8 cellular contexts compared by ENCODE assay signal in genomic region chr13:48769107-48769704, GRCh38.
A peak's percentile ranks its signal among the peaks of the same experiment; 100 is the strongest.
DNase-seq lines count a peak whose midpoint lies in the region; FAIRE-seq lines count a peak whose summit lies in the region.

No MANE protein-coding gene starts in this region.

- no peak overlapping the region for H2BK120ac ChIP-seq in trophoblast cell (ENCODE audit: insufficient read depth, low read length, poor library complexity)

- no peak overlapping the region for H3K23ac ChIP-seq in trophoblast cell (ENCODE audit: low read length)

- no peak overlapping the region for H3K4ac ChIP-seq in trophoblast cell (ENCODE audit: low read depth, low read length)

- H4K12ac ChIP-seq in trophoblast cell (ENCODE audit: low read depth, low read length), result no peak overlapping the region

- no peaks in the 10 kb centered on the region for H3K36me3 ChIP-seq in trophoblast cell (ENCODE audit: control insufficient read depth in 1 of 2, insufficient read depth in 2 of 2, low read length in 2 of 2)

- no peak overlapping the region for H3K14ac ChIP-seq in trophoblast cell (ENCODE audit: low read length)

- no peaks in the 10 kb centered on the region for H3K27me3 ChIP-seq in trophoblast cell (ENCODE audit: insufficient read depth, low read length)

- H3K27ac ChIP-seq in trophoblast cell (ENCODE audit: low read depth, low read length), result no peak overlapping the region

- H3K9me3 ChIP-seq in trophoblast cell (ENCODE audit: insufficient read depth, low read depth, low read length), result no peaks in the 10 kb centered on the region

- DNase-seq in GF-D8 (lab: John Stamatoyannopoulos, UW) (peak; percentile 77), H4 (ENCODE audit: low spot score) (peak; percentile 75), M059J (ENCODE audit: low read depth) (peak; percentile 75), SHP77 treated with DMSO at 0.1 percent for 48 hours (lab: John Stamatoyannopoulos, UW) (peak; percentile 37), frontal cortex (ENCODE audit: low spot score in 2 of 2) (peak; percentile 27 to 28), trophoblast cell (peak; percentile 84 to 98), urothelium cell line (ENCODE audit: low spot score) (peak; percentile 48)
- DNase-seq in activated T-helper 9 cell treated with anti-CD3 and anti-CD28 coated beads, Interleukin-2, amount 50 U/mL, for 16 hours (ENCODE audit: low read depth), result peak; percentile 53

- H2BK5ac ChIP-seq in trophoblast cell (ENCODE audit: low read depth, low read length, poor library complexity), result no peak overlapping the region

- FAIRE-seq in frontal cortex (lab: Jason Lieb, UNC) (peak; percentile 86), urothelium cell line (lab: Jason Lieb, UNC) (no peak)

- H3K4me3 ChIP-seq in trophoblast cell (ENCODE audit: low read depth, low read length), result no peak overlapping the region

- no peak overlapping the region for H4K91ac ChIP-seq in trophoblast cell (ENCODE audit: low read depth, low read length)

- no peak overlapping the region for H2BK12ac ChIP-seq in trophoblast cell (ENCODE audit: low read length)

- no peak overlapping the region for H3K4me2 ChIP-seq in trophoblast cell (ENCODE audit: low read length)

- H3K79me2 ChIP-seq in trophoblast cell (ENCODE audit: control insufficient read depth, insufficient read depth, low read length, poor library complexity), result no peaks in the 10 kb centered on the region

- peaks cover 0 to 3% of the 10 kb centered on the region in 2 experiments for H3K4me1 ChIP-seq in trophoblast cell (ENCODE audit: control insufficient read depth in 1 of 2, insufficient read depth in 2 of 2, low read length in 2 of 2)

- no peak overlapping the region for H3K18ac ChIP-seq in trophoblast cell (ENCODE audit: low read length)

- H3K9ac ChIP-seq in trophoblast cell (ENCODE audit: low read length), result no peak overlapping the region

- H2AK5ac ChIP-seq in trophoblast cell (ENCODE audit: low read length), result no peak overlapping the region

- WGBS in trophoblast cell (ENCODE audit: extremely low coverage, insufficient coverage, insufficient read length), result no CpG with 5 or more reads among the region's 4 CpGs

- no peak overlapping the region for H4K8ac ChIP-seq in trophoblast cell (ENCODE audit: low read depth, low read length)

- no peak overlapping the region for H2AFZ ChIP-seq in trophoblast cell (ENCODE audit: insufficient read depth, low read length, poor library complexity)

- H3K79me1 ChIP-seq in trophoblast cell (ENCODE audit: low read length), result no peaks in the 10 kb centered on the region

Comparison
In these comparisons a context has a peak if more than half of its experiments do, and no peak if none do; other contexts are left out.
1. DNase-seq: peak in every context shown above with its lines; median percentile 91 in trophoblast cell; 77 in GF-D8; 75 in H4; 75 in M059J; 53 in activated T-helper 9 cell treated with anti-CD3 and anti-CD28 coated beads, Interleukin-2, amount 50 U/mL, for 16 hours; 48 in urothelium cell line; 37 in SHP77 treated with DMSO at 0.1 percent for 48 hours; 28 in frontal cortex.